15 cellular contexts compared by ENCODE assay signal in the genomic region with DNA sequence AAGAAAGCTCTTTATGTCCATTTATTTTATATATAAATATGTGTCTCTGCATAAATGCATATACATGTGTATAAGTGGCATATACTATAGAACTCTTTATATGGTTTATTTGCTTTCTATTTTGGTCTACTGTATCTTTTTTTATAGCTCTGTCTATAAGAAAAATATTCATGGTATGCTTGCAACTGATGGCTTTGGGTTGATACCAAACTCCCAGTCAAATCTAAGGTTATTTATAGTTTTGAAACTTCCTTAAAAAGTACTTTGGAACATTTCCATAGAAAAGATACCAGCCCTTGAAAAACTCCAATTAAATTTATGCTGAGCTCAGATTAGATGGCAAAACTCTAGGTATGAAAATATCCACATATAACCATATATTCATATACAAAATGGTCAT.
"Had no signal": no experiment of that assay in that cellular context is flagged by ENCODE, and none has a peak within 500 bp of the region (broad histone marks: within the 10 kb centered on the region; RNA-seq: fewer than 3 reads in every experiment).

No MANE protein-coding gene starts in this region.

- DNase-seq: activated CD4-positive, alpha-beta T cell treated with anti-CD3 and anti-CD28 coated beads for 4 hours; activated CD8-positive, alpha-beta memory T cell treated with anti-CD3 and anti-CD28 coated beads, Interleukin-2, amount 50 U/mL, for 4 hours; activated CD8-positive, alpha-beta T cell treated with anti-CD3 and anti-CD28 coated beads for 36 hours; activated naive CD8-positive, alpha-beta T cell treated with anti-CD3 and anti-CD28 coated beads for 36 hours; cerebellar nuclear complex; endodermal cell; erythroblast; kidney glomerular epithelial cell; mesendoderm; stimulated activated naive CD8-positive, alpha-beta T cell treated with anti-CD3 and anti-CD28 coated beads, Interleukin-15, Interleukin-2, amounts not matched to agents 100 U/mL and 50 U/mL, for 24 hours; transverse colon had no signal

- H3K27me3 ChIP-seq: right atrium auricular region, transverse colon had no signal

- H3K4me1 ChIP-seq: right atrium auricular region had no signal

- H3K4me3 ChIP-seq: right atrium auricular region, transverse colon had no signal

- H3K27ac ChIP-seq: right atrium auricular region, transverse colon had no signal

- H3K36me3 ChIP-seq: right atrium auricular region, transverse colon had no signal

- ATAC-seq: activated CD8-positive, alpha-beta T cell treated with anti-CD3 and anti-CD28 coated beads for 36 hours; natural killer cell treated with Interleukin-12 subunit alpha and Interleukin-12 subunit beta and Interleukin-15 and Interleukin-18, amount 100 ng/mL, for 72 hours; stimulated activated naive CD8-positive, alpha-beta T cell treated with anti-CD3 and anti-CD28 coated beads, Interleukin-15, Interleukin-2, amounts not matched to agents 100 U/mL and 50 U/mL, for 24 hours; WTC11 had no signal

- FAIRE-seq: TTC549 had no signal

- H3K9me3 ChIP-seq: right atrium auricular region, transverse colon had no signal
